In the genomic region with DNA sequence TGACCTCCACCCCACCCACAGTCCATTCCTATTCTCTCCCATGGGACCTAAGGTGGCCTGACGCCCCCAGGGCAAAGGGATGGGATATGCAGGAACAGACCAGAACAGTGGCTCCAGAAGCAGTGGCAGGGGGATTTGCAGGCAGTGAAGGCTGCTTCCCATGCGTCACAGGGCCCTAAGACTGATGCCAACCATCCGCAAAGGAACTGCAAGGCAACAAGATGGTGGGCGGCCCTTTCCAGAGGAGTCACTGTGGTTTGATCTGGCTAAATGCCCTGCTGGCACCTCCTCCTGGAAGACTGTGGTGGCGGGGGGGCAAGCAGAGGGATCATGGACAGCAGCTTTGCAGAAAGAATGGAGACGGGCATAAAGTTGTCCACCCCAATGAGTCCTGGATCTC, we compare ENCODE assay signal across 17 cellular contexts. TPM values are rescaled to one million over a fixed set of nuclear protein-coding genes. Genes with fewer than 3 reads are reported as not detected.
DNase-seq lines count a peak whose midpoint lies in the region; ATAC-seq, FAIRE-seq and TF ChIP-seq lines count a peak whose summit lies in the region.
"Had no signal": no experiment of that assay in that cellular context is flagged by ENCODE, and none has a peak within 500 bp of the region (broad histone marks: within the 10 kb centered on the region; RNA-seq: fewer than 3 reads in every experiment).

No MANE protein-coding gene starts in this region.

- POLR2A ChIA-PET in PC-3 (lab: Charles Lee; ENCODE audit: unreplicated experiment), result no interaction called here

- peaks cover under 1% of the 10 kb centered on the region for H3K4me1 ChIP-seq in fibroblast of lung (ENCODE audit: control insufficient read depth, extremely low read depth, insufficient read depth, low read length)
- peaks cover 11 to 14% of the 10 kb centered on the region in 2 donors for H3K4me1 ChIP-seq in thyroid gland
- peaks cover 6% of the 10 kb centered on the region for H3K4me1 ChIP-seq in PC-3 (ENCODE audit: insufficient read depth, low read length)

- no peak overlapping the region for H3K9ac ChIP-seq in fibroblast of lung (ENCODE audit: insufficient read depth, low read length)
- H3K9ac ChIP-seq in PC-3 (ENCODE audit: low read length), result no peak overlapping the region

- H3K9me2 ChIP-seq in PC-3 (replicated peaks; ENCODE audit: low read length), result no peaks in the 10 kb centered on the region

- no peaks in the 10 kb centered on the region for H3F3A ChIP-seq in PC-3 (ENCODE audit: low read length, unreplicated experiment)

- H3K36me3 ChIP-seq in fibroblast of lung (ENCODE audit: control insufficient read depth, insufficient read depth, low read length) (no peaks in the 10 kb centered on the region), thyroid gland (no peaks in the 10 kb centered on the region), PC-3 (ENCODE audit: low read depth, low read length) (no peaks in the 10 kb centered on the region)
- H3K36me3 ChIP-seq: sigmoid colon had no signal

- no peak for TF ChIP-seq CTCF in fibroblast of lung (conservative IDR thresholded peaks at IDR 0.05 in 1 of 2, IDR thresholded peaks at IDR 0.05 in 1 of 2; ENCODE audit: low read depth in 1 of 2, low read length in 2 of 2)
- TF ChIP-seq CTCF in thyroid gland (IDR thresholded peaks at IDR 0.05), result no peak
- TF ChIP-seq CTCF in PC-3 (conservative IDR thresholded peaks at IDR 0.05; ENCODE audit: low read depth, low read length), result no peak

- no peak for TF ChIP-seq POLR2A in thyroid gland (IDR thresholded peaks at IDR 0.05)

- CTCF ChIA-PET in PC-3 (lab: Charles Lee), result no interaction called here

- intact Hi-C loops in thyroid gland (cut with DNase I), result no loop called here
- intact Hi-C loops in PC-3 (cut with micrococcal nuclease), result no loop called here

- DNase-seq in H4 (ENCODE audit: low spot score) (peak; percentile 88), RCC 7860 (ENCODE audit: low spot score) (peak; percentile 36), fibroblast of lung (ENCODE audit: low read depth in 2 of 2) (peak; percentile 12 to 52), thyroid gland (peak; percentile 42 to 52), D341Med (ENCODE audit: low spot score) (no peak), PC-3 (no peak)
- DNase-seq: activated CD4-positive, alpha-beta T cell treated with anti-CD3 and anti-CD28 coated beads for 1 hour; activated CD8-positive, alpha-beta memory T cell treated with anti-CD3 and anti-CD28 coated beads, Interleukin-2, amount 50 U/mL, for 4 hours; caudate nucleus; CD4-positive, CD25-positive, alpha-beta regulatory T cell; endodermal cell; NCI-H2029 treated with DMSO at 0.1 percent for 48 hours; NCI-H526; sigmoid colon; stimulated activated CD4-positive, alpha-beta T cell treated with anti-CD3 and anti-CD28 coated beads, Interleukin-2, amount 100 ng/mL, for 48 hours had no signal

- no peaks in the 10 kb centered on the region for H3K79me2 ChIP-seq in fibroblast of lung (ENCODE audit: control insufficient read depth, insufficient read depth, low read length)
- H3K79me2 ChIP-seq in PC-3 (ENCODE audit: low read length), result peaks cover 3% of the 10 kb centered on the region

- WGBS in thyroid gland, 2 donors, result 77 to 81% methylated on average over 6 of the region's 6 CpGs

- ATAC-seq in PC-3 (no peak), GM18909 (IDR thresholded peaks at IDR 0.05; ENCODE audit: poor library complexity, unreplicated experiment) (no peak)
- ATAC-seq: GM12878 had no signal

- no peak for FAIRE-seq in RCC 7860 (lab: Jason Lieb, UNC)
- FAIRE-seq: GM12878 had no signal

- H3K9me3 ChIP-seq in fibroblast of lung (ENCODE audit: control insufficient read depth, insufficient read depth, low read depth, low read length), result no peaks in the 10 kb centered on the region
- no peaks in the 10 kb centered on the region for H3K9me3 ChIP-seq in thyroid gland
- no peaks in the 10 kb centered on the region for H3K9me3 ChIP-seq in PC-3 (ENCODE audit: low read length)
- H3K9me3 ChIP-seq: sigmoid colon had no signal

- H3K27me3 ChIP-seq in fibroblast of lung (ENCODE audit: control insufficient read depth, insufficient read depth, low read length) (no peaks in the 10 kb centered on the region), thyroid gland (no peaks in the 10 kb centered on the region), PC-3 (ENCODE audit: low read length) (no peaks in the 10 kb centered on the region)
- H3K27me3 ChIP-seq: sigmoid colon had no signal

- no peaks in the 10 kb centered on the region for H4K20me1 ChIP-seq in fibroblast of lung (ENCODE audit: control insufficient read depth, extremely low read depth, insufficient read depth, low read length)
- no peaks in the 10 kb centered on the region for H4K20me1 ChIP-seq in PC-3 (ENCODE audit: low read length)

- H3K27ac ChIP-seq in fibroblast of lung (ENCODE audit: insufficient read depth, low read length) (no peak overlapping the region), thyroid gland (peak overlapping the region; percentile 71 to 81 (median 72)), PC-3 (ENCODE audit: low read length) (no peak overlapping the region)
- H3K27ac ChIP-seq: sigmoid colon had no signal

- H2AFZ ChIP-seq in fibroblast of lung (ENCODE audit: low read length), result no peak overlapping the region
- no peak overlapping the region for H2AFZ ChIP-seq in PC-3 (ENCODE audit: low read length)

- H3K4me3 ChIP-seq in fibroblast of lung (replicated peaks in 1 of 4; ENCODE audit: control extremely low read depth in 1 of 4, insufficient read depth in 1 of 4, low read depth in 3 of 4, low read length in 4 of 4) (no peak overlapping the region), thyroid gland (replicated peaks in 1 of 3) (no peak overlapping the region), PC-3 (ENCODE audit: low read length) (no peak overlapping the region)
- H3K4me3 ChIP-seq: GM12878, sigmoid colon had no signal

- H3K4me2 ChIP-seq in fibroblast of lung (ENCODE audit: extremely low read depth, insufficient read depth, low read length), result no peak overlapping the region
- no peak overlapping the region for H3K4me2 ChIP-seq in PC-3 (ENCODE audit: low read length)

- BruUV-seq in PC-3 (replicated peaks; lab: Mats Ljungman, UMichigan), result no TSS peak

RNA-seq across cellular contexts. Expression of a gene that starts 4.4 kb away (rescaled TPM):
- 20.9 and 33.9 TPM in 2 replicates for total RNA-seq in H4 (2014; rRNA removed; shearing (Covaris generic))
- total RNA-seq in fibroblast of lung (21.1 and 27.4 TPM in 2 replicates), thyroid gland (100 to 1,000 TPM in 2 of 4 donors, 10 to 100 TPM in 2; 55.1 to 123 (median 97.0) TPM), PC-3 (2014; rRNA removed) (37.7 and 38.8 TPM in 2 replicates)
- 12.7 and 13.2 TPM in 2 replicates for polyA plus RNA-seq in fibroblast of lung
- 14.8 and 17.0 TPM in 2 replicates for polyA plus RNA-seq in fibroblast of lung (2012)
- polyA minus RNA-seq in fibroblast of lung (ENCODE audit: low replicate concordance), result 43.5 and 78.8 TPM in 2 replicates

Comparison
In these comparisons a context has a peak if more than half of its experiments do, and no peak if none do; other contexts are left out.
1. DNase-seq: peak in H4 (single experiment), RCC 7860 (single experiment), fibroblast of lung (2 of 2) and thyroid gland (2 of 2); none in D341Med (single experiment) and PC-3 (single experiment).
2. H3K27ac ChIP-seq: peak in thyroid gland (3 of 3); none in fibroblast of lung (single experiment) and PC-3 (single experiment).